ENCODE assay signal across 1 cellular context in the genomic region with DNA sequence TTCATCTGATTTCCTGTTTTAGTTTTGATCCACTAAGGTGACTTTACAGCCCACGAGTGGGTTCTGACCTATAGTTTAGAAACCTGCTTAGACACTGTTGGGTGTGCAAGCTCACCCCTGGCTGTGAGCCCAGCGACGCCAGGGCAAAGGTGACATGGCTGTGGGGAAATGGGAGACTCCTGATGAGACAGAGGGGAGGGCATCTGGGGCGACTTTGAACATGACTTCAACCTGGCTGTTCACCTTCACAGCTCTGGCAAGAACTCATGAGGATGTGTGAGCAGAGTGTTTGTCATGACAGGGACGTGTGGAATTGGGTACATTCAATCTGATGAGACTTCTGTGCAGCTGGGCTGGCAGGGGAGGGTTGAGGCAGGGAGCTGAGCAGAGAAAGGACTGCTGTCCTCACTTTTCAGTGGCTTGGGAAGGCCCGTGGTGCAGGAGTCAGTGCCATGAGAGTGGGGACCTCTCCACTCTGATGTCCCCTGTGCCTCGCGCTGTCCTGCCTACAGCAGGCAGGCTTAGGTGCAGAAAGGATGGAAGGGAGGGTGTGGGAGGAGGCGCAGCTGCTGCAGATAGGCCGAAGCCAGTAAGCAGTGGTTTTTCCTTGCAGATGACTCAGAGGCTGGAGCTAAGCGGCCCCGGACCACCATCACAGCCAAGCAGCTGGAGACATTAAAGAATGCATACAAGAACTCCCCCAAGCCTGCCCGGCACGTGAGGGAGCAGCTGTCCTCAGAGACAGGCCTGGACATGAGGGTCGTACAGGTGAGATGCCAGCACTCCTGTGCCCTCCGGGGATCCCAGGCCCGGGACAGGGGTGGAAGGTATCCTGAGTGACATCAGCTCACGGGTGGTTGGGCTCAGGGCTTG.
TF ChIP-seq lines count a peak whose summit lies in the region.

No MANE protein-coding gene starts in this region.

TF ChIP-seq in SK-N-SH, 30 proteins besides CTCF, POLR2A, EP300 and RAD21 (continued from another document):
- TF ChIP-seq, protein P1, sequence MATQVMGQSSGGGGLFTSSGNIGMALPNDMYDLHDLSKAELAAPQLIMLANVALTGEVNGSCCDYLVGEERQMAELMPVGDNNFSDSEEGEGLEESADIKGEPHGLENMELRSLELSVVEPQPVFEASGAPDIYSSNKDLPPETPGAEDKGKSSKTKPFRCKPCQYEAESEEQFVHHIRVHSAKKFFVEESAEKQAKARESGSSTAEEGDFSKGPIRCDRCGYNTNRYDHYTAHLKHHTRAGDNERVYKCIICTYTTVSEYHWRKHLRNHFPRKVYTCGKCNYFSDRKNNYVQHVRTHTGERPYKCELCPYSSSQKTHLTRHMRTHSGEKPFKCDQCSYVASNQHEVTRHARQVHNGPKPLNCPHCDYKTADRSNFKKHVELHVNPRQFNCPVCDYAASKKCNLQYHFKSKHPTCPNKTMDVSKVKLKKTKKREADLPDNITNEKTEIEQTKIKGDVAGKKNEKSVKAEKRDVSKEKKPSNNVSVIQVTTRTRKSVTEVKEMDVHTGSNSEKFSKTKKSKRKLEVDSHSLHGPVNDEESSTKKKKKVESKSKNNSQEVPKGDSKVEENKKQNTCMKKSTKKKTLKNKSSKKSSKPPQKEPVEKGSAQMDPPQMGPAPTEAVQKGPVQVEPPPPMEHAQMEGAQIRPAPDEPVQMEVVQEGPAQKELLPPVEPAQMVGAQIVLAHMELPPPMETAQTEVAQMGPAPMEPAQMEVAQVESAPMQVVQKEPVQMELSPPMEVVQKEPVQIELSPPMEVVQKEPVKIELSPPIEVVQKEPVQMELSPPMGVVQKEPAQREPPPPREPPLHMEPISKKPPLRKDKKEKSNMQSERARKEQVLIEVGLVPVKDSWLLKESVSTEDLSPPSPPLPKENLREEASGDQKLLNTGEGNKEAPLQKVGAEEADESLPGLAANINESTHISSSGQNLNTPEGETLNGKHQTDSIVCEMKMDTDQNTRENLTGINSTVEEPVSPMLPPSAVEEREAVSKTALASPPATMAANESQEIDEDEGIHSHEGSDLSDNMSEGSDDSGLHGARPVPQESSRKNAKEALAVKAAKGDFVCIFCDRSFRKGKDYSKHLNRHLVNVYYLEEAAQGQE (IDR thresholded peaks at IDR 0.05; ENCODE audit: low read depth, low read length): no peak
- TF ChIP-seq EZH2phosphoT487 (IDR thresholded peaks at IDR 0.05; ENCODE audit: borderline replicate concordance, low read depth) (no peak), TCF12 (IDR thresholded peaks at IDR 0.05) (no peak), SIN3A (IDR thresholded peaks at IDR 0.05; ENCODE audit: borderline replicate concordance, low read depth, low read length) (no peak), FOSL2 (IDR thresholded peaks at IDR 0.05; ENCODE audit: borderline replicate concordance, low read depth) (no peak), GATA2 (CRISPR knock-in tag; IDR thresholded peaks at IDR 0.05) (no peak), CHD2 (IDR thresholded peaks at IDR 0.05; ENCODE audit: low read length, partially characterized antibody) (no peak), NFIC (IDR thresholded peaks at IDR 0.05; ENCODE audit: borderline replicate concordance) (no peak)
- TF ChIP-seq, protein P2, sequence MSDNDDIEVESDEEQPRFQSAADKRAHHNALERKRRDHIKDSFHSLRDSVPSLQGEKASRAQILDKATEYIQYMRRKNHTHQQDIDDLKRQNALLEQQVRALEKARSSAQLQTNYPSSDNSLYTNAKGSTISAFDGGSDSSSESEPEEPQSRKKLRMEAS (IDR thresholded peaks at IDR 0.05; ENCODE audit: low read depth): no peak
TF ChIP-seq in SK-N-SH: peak in this region for 0.
